ENCODE assay signal across 11 cellular contexts in the genomic region with DNA sequence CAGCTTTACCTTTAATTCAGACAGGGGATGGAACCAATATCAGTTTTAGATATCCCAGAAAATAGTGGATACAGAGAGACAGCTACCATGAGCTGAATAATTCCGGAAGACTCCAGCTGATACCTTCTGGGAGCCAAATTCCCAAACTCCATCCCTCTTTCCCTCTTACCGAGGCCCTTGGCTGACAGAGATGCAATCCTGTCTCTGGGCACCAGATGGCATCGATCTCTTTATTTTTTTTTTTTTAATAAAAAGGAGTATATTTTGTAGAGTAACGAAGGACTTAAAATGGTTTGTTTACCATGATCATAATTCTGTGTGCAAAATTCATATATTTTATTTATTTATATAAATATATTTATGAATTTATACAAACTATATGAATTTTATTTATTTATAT. TPM values are rescaled to one million over a fixed set of nuclear protein-coding genes. Genes with fewer than 3 reads are reported as not detected.
DNase-seq lines count a peak whose midpoint lies in the region; ATAC-seq and TF ChIP-seq lines count a peak whose summit lies in the region.
"Had no signal": no experiment of that assay in that cellular context is flagged by ENCODE, and none has a peak within 500 bp of the region (broad histone marks: within the 10 kb centered on the region; RNA-seq: fewer than 3 reads in every experiment).

No MANE protein-coding gene starts in this region.

- ATAC-seq in HG03520 (IDR thresholded peaks at IDR 0.05; ENCODE audit: unreplicated experiment) (no peak), GM21576 (IDR thresholded peaks at IDR 0.05; ENCODE audit: unreplicated experiment) (no peak)
- ATAC-seq: activated CD8-positive, alpha-beta memory T cell treated with anti-CD3 and anti-CD28 coated beads, Interleukin-2, amount 10 ng/mL, durations not matched to agents 7 days and 5 days had no signal

- intact Hi-C loops in A673 (cut with micrococcal nuclease; ENCODE audit: unreplicated experiment), result no loop called here
- intact Hi-C loops in thyroid gland (cut with DNase I), result no loop called here

- WGBS in thyroid gland, 2 donors, result 21 to 32% methylated on average over 4 of the region's 4 CpGs

- DNase-seq in A673 (ENCODE audit: low spot score) (peak; percentile 26), GM12864 (ENCODE audit: low read depth) (no peak), SK-MEL-5 (ENCODE audit: low read depth, low spot score) (peak; percentile 47), foreskin fibroblast (peak; percentile 9 to 52), thyroid gland (no peak), NCI-H446 treated with DMSO at 0.1 percent for 48 hours (lab: John Stamatoyannopoulos, UW) (no peak)
- DNase-seq: activated CD8-positive, alpha-beta memory T cell treated with anti-CD3 and anti-CD28 coated beads, Interleukin-2, amount 10 ng/mL, durations not matched to agents 7 days and 5 days; NCI-H1930; retina had no signal

- no peaks in the 10 kb centered on the region for H3K27me3 ChIP-seq in A673 (replicated peaks; ENCODE audit: insufficient read depth, low read depth, low read length, poor library complexity)
- no peaks in the 10 kb centered on the region for H3K27me3 ChIP-seq in thyroid gland

- POLR2A ChIA-PET in A673 (lab: Charles Lee; ENCODE audit: low non-redundant PET), result no interaction called here

- no peak overlapping the region for H3K4me3 ChIP-seq in A673 (ENCODE audit: low read depth, low read length, poor library complexity, severe bottlenecking)
- H3K4me3 ChIP-seq in GM12864 (ENCODE audit: low read depth, low read length), result no peak overlapping the region
- H3K4me3 ChIP-seq in foreskin fibroblast (ENCODE audit: low read depth in 1 of 2, low read length in 2 of 2), result no peak overlapping the region
- no peak overlapping the region for H3K4me3 ChIP-seq in thyroid gland (replicated peaks in 1 of 3)

- BruUV-seq in A673 (replicated peaks; lab: Mats Ljungman, UMichigan), result no TSS peak

- TF ChIP-seq POLR2A in thyroid gland (IDR thresholded peaks at IDR 0.05), result no peak

- TF ChIP-seq CTCF in A673 (conservative IDR thresholded peaks at IDR 0.05; ENCODE audit: low read depth, low read length) (peak; percentile 53), GM12864 (IDR thresholded peaks at IDR 0.05; ENCODE audit: low read depth, low read length, missing control alignments) (peak; percentile 16), foreskin fibroblast (IDR thresholded peaks at IDR 0.05; ENCODE audit: low read depth, low read length) (peak; percentile 31), thyroid gland (IDR thresholded peaks at IDR 0.05) (peak in 1 of 6 experiments; percentile 40)

- H3K27ac ChIP-seq in A673 (ENCODE audit: low read depth, low read length, poor library complexity, severe bottlenecking) (no peak overlapping the region), thyroid gland (no peak overlapping the region)

- no peaks in the 10 kb centered on the region for H3K36me3 ChIP-seq in A673 (ENCODE audit: insufficient read depth, low read length, poor library complexity, severe bottlenecking)
- H3K36me3 ChIP-seq in thyroid gland, result no peaks in the 10 kb centered on the region

- CTCF ChIA-PET in A673 (lab: Charles Lee), result interaction anchor here (0.7 kb wide), 2 partner anchors 147 to 341 kb away, joined by 3 read pairs; no protein-coding TSS in a partner anchor

- H3K9me3 ChIP-seq in A673 (ENCODE audit: low read depth, low read length, poor library complexity, severe bottlenecking) (no peaks in the 10 kb centered on the region), thyroid gland (no peaks in the 10 kb centered on the region)

- in situ Hi-C loops in SK-MEL-5 (cut with HindIII; ENCODE audit: low pct_unique_long_range_greater_than_20kb, low sequenced_read_pairs), result no loop called here

- H3K4me1 ChIP-seq in A673 (ENCODE audit: insufficient read depth, low read length, poor library complexity, severe bottlenecking) (no peaks in the 10 kb centered on the region), thyroid gland (no peaks in the 10 kb centered on the region)

RNA-seq across cellular contexts. Expression of gene RAB40A, which starts 31.0 kb away (rescaled TPM):
- not detected in 2 replicates for total RNA-seq in A673 (2021)
- total RNA-seq in SK-MEL-5 (2014; rRNA removed; shearing (Covaris generic)), result 0.05 TPM in 1 of 2 replicates, not detected in the other
- not detected in 2 replicates for polyA plus RNA-seq in SK-MEL-5 (2015; cell fraction: cytosol; rRNA removed)
- 0.72 and 1.8 TPM in 2 replicates for polyA plus RNA-seq in SK-MEL-5 (2015; cell fraction: nucleus; rRNA removed)
- total RNA-seq in thyroid gland, result under 1 TPM; 0.33 to 0.71 (median 0.58) TPM

Comparison
In these comparisons a context has a peak if more than half of its experiments do, and no peak if none do; other contexts are left out.
1. DNase-seq: peak in A673 (single experiment), SK-MEL-5 (single experiment) and foreskin fibroblast (2 of 2); none in GM12864 (single experiment), thyroid gland (0 of 2) and NCI-H446 treated with DMSO at 0.1 percent for 48 hours (single experiment).